3 cellular contexts compared by ENCODE assay signal in genomic region chr4:180105362-180105761, GRCh38.
A peak's percentile ranks its signal among the peaks of the same experiment; 100 is the strongest.
TF ChIP-seq lines count a peak whose summit lies in the region.

No MANE protein-coding gene starts in this region.

TF ChIP-seq in HepG2, 621 proteins besides CTCF, POLR2A, EP300 and RAD21:
- TF ChIP-seq MAFK (conservative IDR thresholded peaks at IDR 0.05 in 1 of 2, IDR thresholded peaks at IDR 0.05 in 1 of 2; ENCODE audit: low read length in 2 of 2) (peak; percentile 18 to 74; a peak in 3 of 4 replicates), NFE2L2 (IDR thresholded peaks at IDR 0.05; ENCODE audit: low read length) (peak; percentile 24; the same call in 1 of the 2 replicates), STAT5B (CRISPR knock-in tag; IDR thresholded peaks at IDR 0.05) (no peak), HDAC2 (CRISPR knock-in tag; IDR thresholded peaks at IDR 0.05) (no peak), PHF21A (CRISPR knock-in tag; IDR thresholded peaks at IDR 0.05) (no peak), SMAD3 (CRISPR knock-in tag; IDR thresholded peaks at IDR 0.05) (no peak), TFDP2 (CRISPR knock-in tag; IDR thresholded peaks at IDR 0.05) (no peak), MAFF (IDR thresholded peaks at IDR 0.05; ENCODE audit: low read depth, low read length) (peak; percentile 54)

TF ChIP-seq in IMR-90, 13 proteins besides CTCF, POLR2A, EP300 and RAD21:
- 0 out of 2 replicates have a peak, but pooled peaks have one; percentile 24 for TF ChIP-seq MAFK (IDR thresholded peaks at IDR 0.05; ENCODE audit: low read depth, low read length)
- no peak for TF ChIP-seq CHD1 (IDR thresholded peaks at IDR 0.05; ENCODE audit: low read depth, low read length)

TF ChIP-seq in H1, 55 proteins besides CTCF, POLR2A, EP300 and RAD21:
- TF ChIP-seq MAFK (IDR thresholded peaks at IDR 0.05; ENCODE audit: low read depth, low read length) (0 out of 2 replicates have a peak, but pooled peaks have one; percentile 2), SIN3A (conservative IDR thresholded peaks at IDR 0.05 in 1 of 2, IDR thresholded peaks at IDR 0.05 in 1 of 2; ENCODE audit: low read depth in 1 of 2, low read length in 2 of 2) (no peak), POU5F1 (IDR thresholded peaks at IDR 0.05; ENCODE audit: low read depth, low read length) (no peak), TAF1 (IDR thresholded peaks at IDR 0.05; ENCODE audit: low read depth, low read length) (no peak), NRF1 (IDR thresholded peaks at IDR 0.05; ENCODE audit: low read depth, low read length) (no peak)
